22 cellular contexts compared by ENCODE assay signal in genomic region chr4:77834403-77834802, GRCh38.
"Had no signal": no experiment of that assay in that cellular context is flagged by ENCODE, and none has a peak within 500 bp of the region (broad histone marks: within the 10 kb centered on the region; RNA-seq: fewer than 3 reads in every experiment).

No MANE protein-coding gene starts in this region.

- H3K9me3 Mint-ChIP-seq: naive thymus-derived CD4-positive, alpha-beta T cell; nephron; neural progenitor cell; stimulated activated naive B cell treated with anti-CD40 and anti-IgM and Interleukin-4, amounts not matched to agents 10 μg/mL and 1 μg/mL and 100 μg/mL, for 72 hours had no signal

- DNase-seq: dermis blood vessel endothelial cell; effector memory CD4-positive, alpha-beta T cell; foreskin keratinocyte; heart left ventricle; left cardiac atrium; left lung; mesendoderm; midbrain; naive thymus-derived CD4-positive, alpha-beta T cell; right lobe of liver; small intestine; stimulated activated CD4-positive, alpha-beta T cell treated with anti-CD3 and anti-CD28 coated beads, Interleukin-15, amount 100 ng/mL, for 24 hours; stimulated activated CD4-positive, alpha-beta T cell treated with anti-CD3 and anti-CD28 coated beads, Interleukin-2, amount 100 ng/mL, for 48 hours; stimulated activated naive B cell treated with anti-CD40 and anti-IgM and Interleukin-4, amounts not matched to agents 10 μg/mL and 1 μg/mL and 100 μg/mL, for 72 hours; substantia nigra; testis; tibial artery; upper lobe of left lung had no signal

- ATAC-seq: foreskin keratinocyte; gastroesophageal sphincter; heart left ventricle; left cardiac atrium; left lung; naive thymus-derived CD4-positive, alpha-beta T cell; right lobe of liver; stimulated activated naive B cell treated with anti-CD40 and anti-IgM and Interleukin-4, amounts not matched to agents 10 μg/mL and 1 μg/mL and 100 μg/mL, for 72 hours had no signal

- H3K27ac Mint-ChIP-seq: nephron; neural progenitor cell; progenitor cell of endocrine pancreas; stimulated activated naive B cell treated with anti-CD40 and anti-IgM and Interleukin-4, amounts not matched to agents 10 μg/mL and 1 μg/mL and 100 μg/mL, for 72 hours had no signal

- H3K4me1 Mint-ChIP-seq: nephron; neural progenitor cell; stimulated activated naive B cell treated with anti-CD40 and anti-IgM and Interleukin-4, amounts not matched to agents 10 μg/mL and 1 μg/mL and 100 μg/mL, for 72 hours had no signal

- H3K4me3 Mint-ChIP-seq: naive thymus-derived CD4-positive, alpha-beta T cell; nephron; neural progenitor cell; stimulated activated naive B cell treated with anti-CD40 and anti-IgM and Interleukin-4, amounts not matched to agents 10 μg/mL and 1 μg/mL and 100 μg/mL, for 72 hours had no signal

- H3K36me3 Mint-ChIP-seq: naive thymus-derived CD4-positive, alpha-beta T cell; neural progenitor cell; stimulated activated naive B cell treated with anti-CD40 and anti-IgM and Interleukin-4, amounts not matched to agents 10 μg/mL and 1 μg/mL and 100 μg/mL, for 72 hours had no signal

- H3K27me3 Mint-ChIP-seq: progenitor cell of endocrine pancreas; stimulated activated naive B cell treated with anti-CD40 and anti-IgM and Interleukin-4, amounts not matched to agents 10 μg/mL and 1 μg/mL and 100 μg/mL, for 72 hours had no signal
